16 cellular contexts compared by ENCODE assay signal in the genomic region with DNA sequence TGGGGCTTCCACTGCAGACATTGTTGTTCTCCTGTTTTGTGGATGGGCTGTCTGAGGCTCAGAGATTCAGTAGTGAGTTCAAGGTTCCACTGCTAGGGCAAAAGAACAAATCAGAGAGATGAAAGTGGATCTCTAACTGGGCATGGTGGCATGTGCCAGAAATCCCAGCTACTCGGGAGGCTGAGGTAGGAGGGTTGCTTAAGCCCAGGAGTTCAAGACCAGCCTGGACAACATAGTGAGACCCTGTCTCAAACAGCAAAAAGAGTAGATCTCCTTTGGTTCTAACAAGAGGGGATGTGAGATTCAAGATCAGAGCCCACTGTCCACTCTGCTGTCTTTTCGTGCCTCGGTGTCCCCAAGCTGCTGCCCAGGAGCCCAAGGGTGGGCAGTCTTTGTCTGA. TPM values are rescaled to one million over a fixed set of nuclear protein-coding genes. Genes with fewer than 3 reads are reported as not detected.
A peak's percentile ranks its signal among the peaks of the same experiment; 100 is the strongest.
DNase-seq lines count a peak whose midpoint lies in the region; ATAC-seq and TF ChIP-seq lines count a peak whose summit lies in the region.
"Had no signal": no experiment of that assay in that cellular context is flagged by ENCODE, and none has a peak within 500 bp of the region (broad histone marks: within the 10 kb centered on the region; RNA-seq: fewer than 3 reads in every experiment).

No MANE protein-coding gene starts in this region.

- 98% methylated on average over 3 of the region's 3 CpGs for whole genome bisulfite sequencing in mammary epithelial cell (ENCODE audit: low coverage, missing lambda C conversion rate)
- WGBS in esophagus muscularis mucosa, result 91% methylated on average over 3 of the region's 3 CpGs

- BruUV-seq in MCF 10A (replicated peaks; lab: Mats Ljungman, UMichigan) (no TSS peak), mammary epithelial cell (replicated peaks; lab: Mats Ljungman, UMichigan) (no TSS peak)

- H3K79me2 ChIP-seq in mammary epithelial cell (ENCODE audit: insufficient read depth, low read length), result peaks cover 79% of the 10 kb centered on the region

- in situ Hi-C loops in mammary epithelial cell (cut with MboI; ENCODE audit: low sequenced_read_pairs in 2 of 2), result no loop called here

- H4K20me1 ChIP-seq in mammary epithelial cell (ENCODE audit: insufficient read depth, low read length), result no peaks in the 10 kb centered on the region

- no peak overlapping the region for H2AFZ ChIP-seq in mammary epithelial cell (ENCODE audit: low read depth, low read length)

- H3K9ac ChIP-seq in mammary epithelial cell (ENCODE audit: insufficient read depth, low read length), result no peak overlapping the region

- H3K36me3 Mint-ChIP-seq in MCF 10A (ENCODE audit: insufficient read depth, unreplicated experiment) (peaks cover 31% of the 10 kb centered on the region), osteocyte (ENCODE audit: unreplicated experiment) (no peaks in the 10 kb centered on the region), type B pancreatic cell (peaks cover 9% of the 10 kb centered on the region)

- CTCF ChIA-PET in MCF 10A (lab: Yijun Ruan, JAX), result interaction anchor here (0.7 to 5.2 kb wide), 7 partner anchors 9 to 282 kb away, joined by 3 to 39 read pairs (median 3); a partner anchor contains a TSS
- CTCF ChIA-PET in mammary epithelial cell (lab: Charles Lee; ENCODE audit: low non-redundant PET), result no interaction called here

- ATAC-seq in GM18520 (IDR thresholded peaks at IDR 0.05; ENCODE audit: unreplicated experiment) (no peak), GM21619 (IDR thresholded peaks at IDR 0.05; ENCODE audit: unreplicated experiment) (no peak)

- TF ChIP-seq CTCF in MCF 10A (IDR thresholded peaks at IDR 0.05; ENCODE audit: unreplicated experiment) (no peak), mammary epithelial cell (conservative IDR thresholded peaks at IDR 0.05 in 1 of 2, IDR thresholded peaks at IDR 0.05 in 1 of 2; ENCODE audit: extremely low read depth in 1 of 2, insufficient read depth in 1 of 2, low read depth in 1 of 2, low read length in 2 of 2) (no peak), esophagus muscularis mucosa (IDR thresholded peaks at IDR 0.05) (no peak), osteocyte (IDR thresholded peaks at IDR 0.05) (no peak), type B pancreatic cell (conservative IDR thresholded peaks at IDR 0.05) (no peak)

- H3K27me3 ChIP-seq in mammary epithelial cell (ENCODE audit: insufficient read depth, low read length), result no peaks in the 10 kb centered on the region
- H3K27me3 ChIP-seq in esophagus muscularis mucosa, result no peaks in the 10 kb centered on the region
- H3K27me3 ChIP-seq: Peyer's patch had no signal

- no peaks in the 10 kb centered on the region for H3K9me3 ChIP-seq in mammary epithelial cell (replicated peaks; ENCODE audit: insufficient read depth, low read length)
- no peaks in the 10 kb centered on the region for H3K9me3 ChIP-seq in esophagus muscularis mucosa
- H3K9me3 ChIP-seq: Peyer's patch had no signal

- H3K27ac Mint-ChIP-seq in MCF 10A (ENCODE audit: low read depth, unreplicated experiment) (peak overlapping the region; percentile 94), osteocyte (ENCODE audit: unreplicated experiment) (peak overlapping the region; percentile 94), type B pancreatic cell (peak overlapping the region; percentile 15)
- H3K27ac Mint-ChIP-seq: activated CD4-positive, alpha-beta T cell treated with anti-CD3 and anti-CD28 coated beads, Interleukin-2, amount 10 ng/mL, durations not matched to agents 24 days and 14 days had no signal

- no peak overlapping the region for H3K4me2 ChIP-seq in mammary epithelial cell (ENCODE audit: insufficient read depth, low read depth, low read length)

- TF ChIP-seq EP300 in esophagus muscularis mucosa (IDR thresholded peaks at IDR 0.05), result no peak

- DNase-seq in MCF 10A (ENCODE audit: unreplicated experiment) (no peak), mammary epithelial cell (no peak), esophagus muscularis mucosa (ENCODE audit: extremely low spot score) (no peak), osteocyte (ENCODE audit: extremely low spot score, unreplicated experiment) (no peak), type B pancreatic cell (ENCODE audit: extremely low spot score, unreplicated experiment) (no peak), DMS 273 (lab: John Stamatoyannopoulos, UW; ENCODE audit: unreplicated experiment) (no peak)
- DNase-seq: activated CD4-positive, alpha-beta T cell treated with anti-CD3 and anti-CD28 coated beads, Interleukin-2, amount 10 ng/mL, durations not matched to agents 24 days and 14 days; COR-L47; HCEC 1CT; NCI-H1417 treated with DMSO at 0.1 percent for 48 hours; NCI-H446; Peyer's patch had no signal

- H3K36me3 ChIP-seq in mammary epithelial cell (ENCODE audit: insufficient read depth, low read length) (no peaks in the 10 kb centered on the region), esophagus muscularis mucosa (no peaks in the 10 kb centered on the region)

- POLR2A ChIA-PET in MCF 10A (lab: Yijun Ruan, JAX), result interaction anchor here (0.5 to 5.5 kb wide), 9 partner anchors 10 to 1326 kb away, joined by 3 to 45 read pairs (median 14); a partner anchor contains a TSS

- dilution Hi-C loops in mammary epithelial cell (cut with HindIII; ENCODE audit: low sequenced_read_pairs), result no loop called here

- peaks cover 83% of the 10 kb centered on the region for H3K4me1 Mint-ChIP-seq in MCF 10A (ENCODE audit: insufficient read depth, unreplicated experiment)
- peaks cover 67% of the 10 kb centered on the region for H3K4me1 Mint-ChIP-seq in osteocyte (ENCODE audit: unreplicated experiment)
- peaks cover 76% of the 10 kb centered on the region for H3K4me1 Mint-ChIP-seq in type B pancreatic cell (ENCODE audit: unreplicated experiment)
- H3K4me1 Mint-ChIP-seq: activated CD4-positive, alpha-beta T cell treated with anti-CD3 and anti-CD28 coated beads, Interleukin-2, amount 10 ng/mL, durations not matched to agents 24 days and 14 days had no signal

- H3K9me3 Mint-ChIP-seq in MCF 10A (ENCODE audit: unreplicated experiment) (no peaks in the 10 kb centered on the region), osteocyte (ENCODE audit: unreplicated experiment) (no peaks in the 10 kb centered on the region), type B pancreatic cell (no peaks in the 10 kb centered on the region)
- H3K9me3 Mint-ChIP-seq: activated CD4-positive, alpha-beta T cell treated with anti-CD3 and anti-CD28 coated beads, Interleukin-2, amount 10 ng/mL, durations not matched to agents 24 days and 14 days; brain had no signal

- no peaks in the 10 kb centered on the region for H3K27me3 Mint-ChIP-seq in MCF 10A (ENCODE audit: insufficient read depth, unreplicated experiment)
- no peaks in the 10 kb centered on the region for H3K27me3 Mint-ChIP-seq in osteocyte (ENCODE audit: unreplicated experiment)
- no peaks in the 10 kb centered on the region for H3K27me3 Mint-ChIP-seq in type B pancreatic cell
- H3K27me3 Mint-ChIP-seq: activated CD4-positive, alpha-beta T cell treated with anti-CD3 and anti-CD28 coated beads, Interleukin-2, amount 10 ng/mL, durations not matched to agents 24 days and 14 days; brain had no signal

- TF ChIP-seq POLR2A in esophagus muscularis mucosa (IDR thresholded peaks at IDR 0.05; ENCODE audit: low read depth), result no peak

- H3K4me3 Mint-ChIP-seq in MCF 10A (ENCODE audit: unreplicated experiment) (peak overlapping the region; percentile 10), osteocyte (ENCODE audit: unreplicated experiment) (no peak overlapping the region), type B pancreatic cell (peak overlapping the region; percentile 28)
- H3K4me3 Mint-ChIP-seq: activated CD4-positive, alpha-beta T cell treated with anti-CD3 and anti-CD28 coated beads, Interleukin-2, amount 10 ng/mL, durations not matched to agents 24 days and 14 days; brain had no signal

- H3K27ac ChIP-seq in mammary epithelial cell (ENCODE audit: insufficient read depth, low read depth, low read length), result no peak overlapping the region
- peak overlapping the region; percentile 66 to 77 (median 72) for H3K27ac ChIP-seq in esophagus muscularis mucosa (replicated peaks in 1 of 4)
- H3K27ac ChIP-seq: 22Rv1 had no signal

- peaks cover 71% of the 10 kb centered on the region for H3K4me1 ChIP-seq in mammary epithelial cell (ENCODE audit: insufficient read depth, low read length)
- H3K4me1 ChIP-seq in esophagus muscularis mucosa, result peaks cover 70 to 96% (median 86%) of the 10 kb centered on the region in 4 donors

- H3K4me3 ChIP-seq in mammary epithelial cell (replicated peaks in 1 of 3; ENCODE audit: insufficient read depth in 1 of 3, low read depth in 2 of 3, low read length in 3 of 3), result no peak overlapping the region
- H3K4me3 ChIP-seq in esophagus muscularis mucosa, result no peak overlapping the region
- H3K4me3 ChIP-seq: Peyer's patch had no signal

- intact Hi-C loops in MCF 10A (cut with micrococcal nuclease) (no loop called here), mammary epithelial cell (cut with micrococcal nuclease) (no loop called here), esophagus muscularis mucosa (cut with DNase I) (no loop called here)

RNA-seq across cellular contexts. Expression of a gene that starts 11.8 kb away (rescaled TPM):
- total RNA-seq in MCF 10A (2022), result 68.9 and 79.3 TPM in 2 replicates
- 100 to 1,000 TPM; 114 to 128 TPM for total RNA-seq in mammary epithelial cell
- 43.2 TPM for polyA plus RNA-seq in mammary epithelial cell
- polyA minus RNA-seq in mammary epithelial cell, result 101 TPM
- 100 to 1,000 TPM in 1 of 4 donors, 10 to 100 TPM in 3; 48.2 to 113 (median 74.5) TPM for total RNA-seq in esophagus muscularis mucosa
- 110 and 118 TPM in 2 replicates for total RNA-seq in osteocyte
- total RNA-seq in type B pancreatic cell (ENCODE audit: low replicate concordance), result 96.5 and 101 TPM in 2 replicates

RNA-seq across cellular contexts. Expression of a gene that starts 46.6 kb away (rescaled TPM):
- total RNA-seq in MCF 10A (2022) (5,481 and 5,921 TPM in 2 replicates), mammary epithelial cell (1,000 to 10,000 TPM; 1,819 to 2,158 TPM), esophagus muscularis mucosa (1,000 to 10,000 TPM; 1,492 to 3,727 (median 2,626) TPM), osteocyte (1,748 and 1,798 TPM in 2 replicates), type B pancreatic cell (ENCODE audit: low replicate concordance) (2,469 and 2,543 TPM in 2 replicates)
- 6,134 TPM for polyA plus RNA-seq in mammary epithelial cell
- 1,433 TPM for polyA minus RNA-seq in mammary epithelial cell

Comparison
In these comparisons a context has a peak if more than half of its experiments do, and no peak if none do; other contexts are left out.
1. H3K27ac Mint-ChIP-seq: peak in every context shown above with its lines; median percentile 94 in MCF 10A; 94 in osteocyte; 15 in type B pancreatic cell.